ENCODE assay signal across 10 cellular contexts in genomic region chr15:69299451-69300128, GRCh38. TPM values are rescaled to one million over a fixed set of nuclear protein-coding genes. Genes with fewer than 3 reads are reported as not detected.
DNase-seq lines count a peak whose midpoint lies in the region; ATAC-seq, FAIRE-seq and TF ChIP-seq lines count a peak whose summit lies in the region.
"Had no signal": no experiment of that assay in that cellular context is flagged by ENCODE, and none has a peak within 500 bp of the region (broad histone marks: within the 10 kb centered on the region; RNA-seq: fewer than 3 reads in every experiment).

No MANE protein-coding gene starts in this region.

- intact Hi-C loops in kidney (cut with DNase I), result no loop called here

- peaks cover 52% of the 10 kb centered on the region for H3K27me3 Mint-ChIP-seq in astrocyte (ENCODE audit: low read depth, unreplicated experiment)

- H3K36me3 Mint-ChIP-seq in astrocyte (ENCODE audit: low read depth, unreplicated experiment), result no peaks in the 10 kb centered on the region

- peak overlapping the region; percentile 84 for H3K4me2 ChIP-seq in astrocyte (ENCODE audit: low read length)

- H3K9me3 Mint-ChIP-seq in astrocyte (ENCODE audit: unreplicated experiment), result peaks cover 4% of the 10 kb centered on the region
- H3K9me3 Mint-ChIP-seq: T-helper 1 cell treated with Interleukin-12 subunit alpha and Interleukin-12 subunit beta and Interleukin-4 antibody, amounts not matched to agents 30 μg/mL and 1 μg/mL, for 36 hours had no signal

- no peaks in the 10 kb centered on the region for H3K36me3 ChIP-seq in HEK293 (ENCODE audit: control insufficient read depth in 2 of 2, insufficient read depth in 1 of 2, low read length in 2 of 2)
- no peaks in the 10 kb centered on the region for H3K36me3 ChIP-seq in astrocyte (ENCODE audit: insufficient read depth, low read length)
- H3K36me3 ChIP-seq in kidney (ENCODE audit: control insufficient read depth in 1 of 2, insufficient read depth in 2 of 2, low read length in 2 of 2), result no peaks in the 10 kb centered on the region

- peaks cover 13% of the 10 kb centered on the region for H3K4me1 Mint-ChIP-seq in astrocyte (ENCODE audit: low read depth, unreplicated experiment)

- POLR2A ChIA-PET in HEK293 (lab: Yijun Ruan, JAX), result no interaction called here

- H3K9ac ChIP-seq in astrocyte (ENCODE audit: low read length), result peak overlapping the region; percentile 35
- H3K9ac ChIP-seq in kidney (ENCODE audit: low read length in 2 of 2), result peak overlapping the region; percentile 63 to 82

- peaks cover 20% of the 10 kb centered on the region for H3K27me3 ChIP-seq in astrocyte (ENCODE audit: insufficient read depth, low read length)

- H3K4me3 ChIP-seq in HEK293 (ENCODE audit: low read depth, low read length) (no peak overlapping the region), astrocyte (ENCODE audit: insufficient read depth, low read depth, low read length) (peak overlapping the region; percentile 23), kidney (ENCODE audit: low read length in 2 of 2) (peak overlapping the region; percentile 65 to 87), skin epidermis (peak overlapping the region in 6 of 7 experiments; percentile 35 to 54 (median 48))

- H3K27ac Mint-ChIP-seq in astrocyte (ENCODE audit: unreplicated experiment), result no peak overlapping the region
- H3K27ac Mint-ChIP-seq: T-helper 1 cell treated with Interleukin-12 subunit alpha and Interleukin-12 subunit beta and Interleukin-4 antibody, amounts not matched to agents 30 μg/mL and 1 μg/mL, for 36 hours had no signal

- FAIRE-seq in astrocyte (lab: Jason Lieb, UNC) (no peak), kidney (lab: Jason Lieb, UNC) (no peak)

- CTCF ChIA-PET in HEK293 (lab: Yijun Ruan, JAX), result no interaction called here

- no peak overlapping the region for H2AFZ ChIP-seq in astrocyte (ENCODE audit: low read depth, low read length)

- no peak overlapping the region for H3K4me3 Mint-ChIP-seq in astrocyte (ENCODE audit: unreplicated experiment)
- H3K4me3 Mint-ChIP-seq: T-helper 1 cell treated with Interleukin-12 subunit alpha and Interleukin-12 subunit beta and Interleukin-4 antibody, amounts not matched to agents 30 μg/mL and 1 μg/mL, for 36 hours had no signal

- H3K79me2 ChIP-seq in astrocyte (ENCODE audit: insufficient read depth, low read length), result no peaks in the 10 kb centered on the region

- H4K20me1 ChIP-seq in astrocyte (ENCODE audit: insufficient read depth, low read length), result no peaks in the 10 kb centered on the region

- in situ Hi-C loops in KBM-7 (cut with MboI; ENCODE audit: low pct_unique_long_range_greater_than_20kb, low sequenced_read_pairs), result no loop called here

- H3K9me3 ChIP-seq in HEK293 (ENCODE audit: control insufficient read depth, insufficient read depth, low read depth, low read length) (no peaks in the 10 kb centered on the region), astrocyte (ENCODE audit: insufficient read depth, low read depth, low read length) (no peaks in the 10 kb centered on the region), kidney (ENCODE audit: control insufficient read depth in 1 of 2, low read length in 2 of 2) (no peaks in the 10 kb centered on the region)

- no peak for ATAC-seq in HG03378 (IDR thresholded peaks at IDR 0.05; ENCODE audit: unreplicated experiment)

- DNase-seq in astrocyte (ENCODE audit: low read depth) (no peak), kidney (no peak), COR-L47 (lab: John Stamatoyannopoulos, UW) (no peak), KBM-7 (no peak), hepatic stellate cell (ENCODE audit: low spot score) (no peak)
- DNase-seq: NCI-H187 treated with DMSO at 0.1 percent for 48 hours had no signal

- H3K4me1 ChIP-seq in HEK293 (ENCODE audit: control insufficient read depth, insufficient read depth, low read length) (peaks cover 3% of the 10 kb centered on the region; the same call in 1 of the 2 replicates), astrocyte (ENCODE audit: insufficient read depth, low read length) (peaks cover 17% of the 10 kb centered on the region), kidney (ENCODE audit: control insufficient read depth in 1 of 2, insufficient read depth in 1 of 2, low read depth in 1 of 2, low read length in 2 of 2) (peaks cover 20 to 40% of the 10 kb centered on the region in 2 donors)

- TF ChIP-seq CTCF in HEK293 (tag by site-specific recombination; IDR thresholded peaks at IDR 0.05) (no peak), astrocyte (IDR thresholded peaks at IDR 0.05; ENCODE audit: insufficient read depth, low read depth, low read length) (no peak), kidney (IDR thresholded peaks at IDR 0.05; ENCODE audit: borderline replicate concordance, extremely low read depth, insufficient read depth) (no peak)

- no peak overlapping the region for H3K27ac ChIP-seq in HEK293 (ENCODE audit: extremely low read depth, low read depth, low read length)
- no peak overlapping the region for H3K27ac ChIP-seq in astrocyte (ENCODE audit: low read depth, low read length)
- H3K27ac ChIP-seq in kidney (ENCODE audit: low read depth in 2 of 2, low read length in 2 of 2), result peak overlapping the region; percentile 91 to 94
- H3K27ac ChIP-seq in skin epidermis, result peak overlapping the region in 2 of 21 experiments; percentile 16 to 37

TF ChIP-seq in HEK293, 187 proteins besides CTCF, POLR2A, EP300 and RAD21:
- TF ChIP-seq EGR2 (tag by site-specific recombination; IDR thresholded peaks at IDR 0.05; ENCODE audit: low read depth) (peak; percentile 89), KLF10 (tag by site-specific recombination; IDR thresholded peaks at IDR 0.05) (no peak), GLIS2 (tag by site-specific recombination; IDR thresholded peaks at IDR 0.05) (peak; percentile 13; the same call in 1 of the 2 replicates), HOXA7 (CRISPR knock-in tag; IDR thresholded peaks at IDR 0.05; ENCODE audit: borderline replicate concordance) (no peak), ZFHX2 (tag by site-specific recombination; conservative IDR thresholded peaks at IDR 0.05) (peak; percentile 85), ZNF549 (tag by site-specific recombination; IDR thresholded peaks at IDR 0.05) (no peak)
- TF ChIP-seq, protein P1, sequence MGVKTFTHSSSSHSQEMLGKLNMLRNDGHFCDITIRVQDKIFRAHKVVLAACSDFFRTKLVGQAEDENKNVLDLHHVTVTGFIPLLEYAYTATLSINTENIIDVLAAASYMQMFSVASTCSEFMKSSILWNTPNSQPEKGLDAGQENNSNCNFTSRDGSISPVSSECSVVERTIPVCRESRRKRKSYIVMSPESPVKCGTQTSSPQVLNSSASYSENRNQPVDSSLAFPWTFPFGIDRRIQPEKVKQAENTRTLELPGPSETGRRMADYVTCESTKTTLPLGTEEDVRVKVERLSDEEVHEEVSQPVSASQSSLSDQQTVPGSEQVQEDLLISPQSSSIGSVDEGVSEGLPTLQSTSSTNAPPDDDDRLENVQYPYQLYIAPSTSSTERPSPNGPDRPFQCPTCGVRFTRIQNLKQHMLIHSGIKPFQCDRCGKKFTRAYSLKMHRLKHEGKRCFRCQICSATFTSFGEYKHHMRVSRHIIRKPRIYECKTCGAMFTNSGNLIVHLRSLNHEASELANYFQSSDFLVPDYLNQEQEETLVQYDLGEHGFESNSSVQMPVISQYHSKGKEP (tag by site-specific recombination; IDR thresholded peaks at IDR 0.05), result peak; percentile 67

RNA-seq across cellular contexts. Expression of gene PAQR5, which starts 0.9 kb away (rescaled TPM):
- 0.87 and 1.2 TPM in 2 replicates for total RNA-seq in astrocyte
- total RNA-seq in kidney, result 51.3 TPM
- polyA plus RNA-seq in kidney (ENCODE audit: insufficient read depth, low read depth, low replicate concordance), result 32.7 TPM

Comparison
In these comparisons a context has a peak if more than half of its experiments do, and no peak if none do; other contexts are left out.
1. H3K27ac ChIP-seq: peak in kidney (2 of 2); none in HEK293 (single experiment) and astrocyte (single experiment).
2. RNA of gene PAQR5, which starts 0.9 kb away (total RNA-seq): 51.3 TPM in kidney (single experiment); 0.87 to 1.2 TPM in astrocyte; every median in the first group is over 10 times any median in the second.